In the genomic region with DNA sequence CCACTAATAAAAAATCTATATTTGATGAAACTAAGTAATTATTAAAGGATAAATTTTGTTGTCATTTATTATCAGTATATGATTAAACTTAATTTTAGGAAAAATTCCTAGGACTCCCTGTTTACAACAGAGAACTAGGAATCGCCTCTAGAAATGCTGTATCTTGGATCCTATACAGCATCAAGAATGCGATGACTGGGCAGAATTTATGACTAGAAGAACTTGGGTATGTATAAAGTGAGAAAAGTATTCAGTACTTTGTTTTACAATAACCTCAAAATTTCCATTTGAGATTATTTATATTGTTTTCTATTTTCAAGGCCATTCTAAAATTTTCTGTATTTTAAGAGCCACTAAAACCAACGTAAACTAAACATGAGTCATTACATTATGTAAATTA, we compare ENCODE assay signal across 3 cellular contexts.
TF ChIP-seq lines count a peak whose summit lies in the region.

No MANE protein-coding gene starts in this region.

TF ChIP-seq in A549, 52 proteins besides CTCF, POLR2A, EP300 and RAD21:
- peak; percentile 88 for TF ChIP-seq MAFK (IDR thresholded peaks at IDR 0.05; ENCODE audit: partially characterized antibody)
- TF ChIP-seq, protein P1, sequence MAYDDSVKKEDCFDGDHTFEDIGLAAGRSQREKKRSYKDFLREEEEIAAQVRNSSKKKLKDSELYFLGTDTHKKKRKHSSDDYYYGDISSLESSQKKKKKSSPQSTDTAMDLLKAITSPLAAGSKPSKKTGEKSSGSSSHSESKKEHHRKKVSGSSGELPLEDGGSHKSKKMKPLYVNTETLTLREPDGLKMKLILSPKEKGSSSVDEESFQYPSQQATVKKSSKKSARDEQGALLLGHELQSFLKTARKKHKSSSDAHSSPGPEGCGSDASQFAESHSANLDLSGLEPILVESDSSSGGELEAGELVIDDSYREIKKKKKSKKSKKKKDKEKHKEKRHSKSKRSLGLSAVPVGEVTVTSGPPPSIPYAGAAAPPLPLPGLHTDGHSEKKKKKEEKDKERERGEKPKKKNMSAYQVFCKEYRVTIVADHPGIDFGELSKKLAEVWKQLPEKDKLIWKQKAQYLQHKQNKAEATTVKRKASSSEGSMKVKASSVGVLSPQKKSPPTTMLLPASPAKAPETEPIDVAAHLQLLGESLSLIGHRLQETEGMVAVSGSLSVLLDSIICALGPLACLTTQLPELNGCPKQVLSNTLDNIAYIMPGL (CRISPR knock-in tag; IDR thresholded peaks at IDR 0.05; ENCODE audit: borderline replicate concordance): no peak
- TF ChIP-seq, protein P2, sequence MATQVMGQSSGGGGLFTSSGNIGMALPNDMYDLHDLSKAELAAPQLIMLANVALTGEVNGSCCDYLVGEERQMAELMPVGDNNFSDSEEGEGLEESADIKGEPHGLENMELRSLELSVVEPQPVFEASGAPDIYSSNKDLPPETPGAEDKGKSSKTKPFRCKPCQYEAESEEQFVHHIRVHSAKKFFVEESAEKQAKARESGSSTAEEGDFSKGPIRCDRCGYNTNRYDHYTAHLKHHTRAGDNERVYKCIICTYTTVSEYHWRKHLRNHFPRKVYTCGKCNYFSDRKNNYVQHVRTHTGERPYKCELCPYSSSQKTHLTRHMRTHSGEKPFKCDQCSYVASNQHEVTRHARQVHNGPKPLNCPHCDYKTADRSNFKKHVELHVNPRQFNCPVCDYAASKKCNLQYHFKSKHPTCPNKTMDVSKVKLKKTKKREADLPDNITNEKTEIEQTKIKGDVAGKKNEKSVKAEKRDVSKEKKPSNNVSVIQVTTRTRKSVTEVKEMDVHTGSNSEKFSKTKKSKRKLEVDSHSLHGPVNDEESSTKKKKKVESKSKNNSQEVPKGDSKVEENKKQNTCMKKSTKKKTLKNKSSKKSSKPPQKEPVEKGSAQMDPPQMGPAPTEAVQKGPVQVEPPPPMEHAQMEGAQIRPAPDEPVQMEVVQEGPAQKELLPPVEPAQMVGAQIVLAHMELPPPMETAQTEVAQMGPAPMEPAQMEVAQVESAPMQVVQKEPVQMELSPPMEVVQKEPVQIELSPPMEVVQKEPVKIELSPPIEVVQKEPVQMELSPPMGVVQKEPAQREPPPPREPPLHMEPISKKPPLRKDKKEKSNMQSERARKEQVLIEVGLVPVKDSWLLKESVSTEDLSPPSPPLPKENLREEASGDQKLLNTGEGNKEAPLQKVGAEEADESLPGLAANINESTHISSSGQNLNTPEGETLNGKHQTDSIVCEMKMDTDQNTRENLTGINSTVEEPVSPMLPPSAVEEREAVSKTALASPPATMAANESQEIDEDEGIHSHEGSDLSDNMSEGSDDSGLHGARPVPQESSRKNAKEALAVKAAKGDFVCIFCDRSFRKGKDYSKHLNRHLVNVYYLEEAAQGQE (IDR thresholded peaks at IDR 0.05): no peak
- no peak for TF ChIP-seq HDAC2 (IDR thresholded peaks at IDR 0.05)
- no peak for TF ChIP-seq ZFP36 (IDR thresholded peaks at IDR 0.05; ENCODE audit: borderline replicate concordance, partially characterized antibody)
- peak; percentile 53 for TF ChIP-seq NFE2L2 (conservative IDR thresholded peaks at IDR 0.05; ENCODE audit: low read length)
TF ChIP-seq in A549: peak in this region for 2.

TF ChIP-seq in IMR-90, 13 proteins besides CTCF, POLR2A, EP300 and RAD21:
- TF ChIP-seq, protein P3, sequence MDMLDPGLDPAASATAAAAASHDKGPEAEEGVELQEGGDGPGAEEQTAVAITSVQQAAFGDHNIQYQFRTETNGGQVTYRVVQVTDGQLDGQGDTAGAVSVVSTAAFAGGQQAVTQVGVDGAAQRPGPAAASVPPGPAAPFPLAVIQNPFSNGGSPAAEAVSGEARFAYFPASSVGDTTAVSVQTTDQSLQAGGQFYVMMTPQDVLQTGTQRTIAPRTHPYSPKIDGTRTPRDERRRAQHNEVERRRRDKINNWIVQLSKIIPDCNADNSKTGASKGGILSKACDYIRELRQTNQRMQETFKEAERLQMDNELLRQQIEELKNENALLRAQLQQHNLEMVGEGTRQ (IDR thresholded peaks at IDR 0.05; ENCODE audit: low read depth, low read length): no peak
- peak; percentile 86 for TF ChIP-seq MAFK (IDR thresholded peaks at IDR 0.05; ENCODE audit: low read depth, low read length)
- TF ChIP-seq NFE2L2 (IDR thresholded peaks at IDR 0.05; ENCODE audit: low read depth, low read length): peak; percentile 44

TF ChIP-seq in H1, 55 proteins besides CTCF, POLR2A, EP300 and RAD21:
- TF ChIP-seq TEAD4 (IDR thresholded peaks at IDR 0.05; ENCODE audit: low read depth, low read length) (no peak), MAFK (IDR thresholded peaks at IDR 0.05; ENCODE audit: low read depth, low read length) (peak; percentile 59; the same call in 1 of the 2 replicates)
